In the genomic region with DNA sequence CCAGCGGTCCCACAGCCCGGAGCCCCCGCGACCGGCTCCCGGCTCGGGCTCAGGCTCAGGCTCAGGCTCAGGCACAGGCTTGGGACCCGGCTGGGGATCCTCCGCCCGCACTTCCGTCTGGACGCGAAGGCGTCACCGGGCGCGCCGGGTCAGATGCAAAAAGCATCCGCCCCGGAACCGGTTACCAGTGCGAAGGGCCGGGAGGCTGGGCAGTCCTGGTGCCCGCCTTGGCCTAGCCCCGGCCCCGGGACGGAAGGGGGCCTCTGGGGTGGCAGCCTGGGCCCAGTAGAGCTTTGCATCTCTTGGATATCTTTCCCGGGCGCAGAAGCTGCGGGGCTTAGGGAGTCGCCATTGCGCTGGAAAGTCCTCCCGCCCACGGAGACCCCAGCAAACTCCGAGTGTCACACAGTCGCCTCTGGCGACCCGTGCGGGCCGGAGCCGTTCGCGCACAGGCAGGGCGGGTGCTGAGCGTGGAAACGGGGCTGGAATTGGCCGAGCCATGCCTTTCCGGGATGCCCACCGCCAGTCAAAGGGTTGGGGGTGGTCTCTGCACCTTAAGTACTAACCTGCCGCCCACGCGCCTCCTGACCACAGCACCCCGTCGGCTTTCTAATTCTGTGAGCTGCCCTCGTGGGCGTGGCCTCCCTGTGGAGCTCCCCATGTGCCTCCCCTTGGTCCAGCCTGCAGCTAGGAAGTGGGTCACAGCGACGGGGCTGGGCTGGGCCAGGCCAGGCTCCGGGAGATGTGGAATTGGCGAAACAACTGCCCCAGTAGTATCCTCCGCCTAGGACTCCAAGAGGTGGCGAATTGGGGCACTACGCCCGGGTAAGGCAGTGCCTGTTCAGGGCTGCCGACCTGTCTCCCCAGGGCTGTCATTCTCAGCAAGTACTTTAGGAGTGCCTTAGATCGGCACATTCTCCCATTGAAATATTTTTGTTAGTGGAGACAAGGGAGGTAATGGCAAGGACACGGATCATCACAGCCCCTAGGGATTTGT, we compare ENCODE assay signal across 8 cellular contexts. TPM values are rescaled to one million over a fixed set of nuclear protein-coding genes. Genes with fewer than 3 reads are reported as not detected.
DNase-seq lines count a peak whose midpoint lies in the region; TF ChIP-seq lines count a peak whose summit lies in the region.

A gene (minus strand): TSS at position 119 of the 997 bp plus-strand sequence. CDS start 129 bp downstream, outside the sequence.

- intact Hi-C loops in tibial artery (cut with DNase I; ENCODE audit: low total_unique reads): loop anchor here (2.0 to 10.0 kb wide), 2 partner anchors 38 to 280 kb away; a partner anchor contains a TSS

- peak within 1 kb of the TSS; percentile 91 for H3K9ac ChIP-seq in adipocyte (ENCODE audit: low read length)
- peak within 1 kb of the TSS; percentile 61 for H3K9ac ChIP-seq in parathyroid adenoma

- no peaks in the 10 kb centered on the region for H3K36me3 ChIP-seq in adipocyte (ENCODE audit: control insufficient read depth, insufficient read depth, low read length, severe bottlenecking)
- no peaks in the 10 kb centered on the region for H3K36me3 ChIP-seq in cardiac muscle cell
- no peaks in the 10 kb centered on the region for H3K36me3 ChIP-seq in parathyroid adenoma (ENCODE audit: control insufficient read depth, insufficient read depth, low read length)
- H3K36me3 ChIP-seq in tibial artery: peaks cover 0 to 9% (median 0%) of the 10 kb centered on the region in 3 donors

- peak within 1 kb of the TSS; percentile 91 for H2AFZ ChIP-seq in parathyroid adenoma

- TF ChIP-seq CTCF in HFFc6 (IDR thresholded peaks at IDR 0.05): no peak
- no peak for TF ChIP-seq CTCF in cardiac muscle cell (IDR thresholded peaks at IDR 0.05; ENCODE audit: low read depth, low read length)
- no peak for TF ChIP-seq CTCF in parathyroid adenoma (IDR thresholded peaks at IDR 0.05)
- TF ChIP-seq CTCF in tibial artery (IDR thresholded peaks at IDR 0.05): no peak

- H3K4me3 ChIP-seq in adipocyte (ENCODE audit: low read length) (peak within 1 kb of the TSS; percentile 92), cardiac muscle cell (peak within 1 kb of the TSS; percentile 78), parathyroid adenoma (ENCODE audit: low read depth, low read length) (peak within 1 kb of the TSS; percentile 75), tibial artery (peak within 1 kb of the TSS; percentile 77 to 82)

- H3K36me3 Mint-ChIP-seq in HFFc6 (ENCODE audit: low read depth): 0 out of 2 replicates have a peak, but pooled peaks cover 6% of the 10 kb centered on the region

- no peaks in the 10 kb centered on the region for H3K9me3 ChIP-seq in adipocyte (ENCODE audit: control insufficient read depth, low read length)
- no peaks in the 10 kb centered on the region for H3K9me3 ChIP-seq in cardiac muscle cell (ENCODE audit: low read depth)
- H3K9me3 ChIP-seq in parathyroid adenoma (ENCODE audit: control insufficient read depth, low read length): no peaks in the 10 kb centered on the region
- H3K9me3 ChIP-seq in tibial artery: no peaks in the 10 kb centered on the region

- H3K27me3 Mint-ChIP-seq in HFFc6 (ENCODE audit: insufficient read depth): peaks cover 3% of the 10 kb centered on the region; the same call in 1 of the 2 replicates

- H3K27ac ChIP-seq in cardiac muscle cell (peak within 1 kb of the TSS; percentile 88), parathyroid adenoma (peak within 1 kb of the TSS; percentile 95), tibial artery (peak within 1 kb of the TSS; percentile 94 to 98)

- H3K27ac Mint-ChIP-seq in HFFc6: peak within 1 kb of the TSS; percentile 92

- H3K4me1 ChIP-seq in adipocyte (ENCODE audit: control insufficient read depth, insufficient read depth, low read length) (peaks cover 30% of the 10 kb centered on the region), cardiac muscle cell (ENCODE audit: low read depth) (peaks cover 6% of the 10 kb centered on the region), parathyroid adenoma (no peaks in the 10 kb centered on the region), tibial artery (peaks cover 0 to 40% (median 15%) of the 10 kb centered on the region in 4 donors)

- H3K4me1 Mint-ChIP-seq in HFFc6 (ENCODE audit: low read depth): peaks cover 36% of the 10 kb centered on the region

- H3K4me2 ChIP-seq in parathyroid adenoma (ENCODE audit: low read length): peak within 1 kb of the TSS; percentile 85

- peak; percentile 86 for TF ChIP-seq POLR2A in GM10847 (IDR thresholded peaks at IDR 0.05; ENCODE audit: extremely low read depth, insufficient read length)

- DNase-seq in HFFc6 (peak; percentile 82), NAMALWA (ENCODE audit: low spot score) (peak; percentile 86), T follicular helper cell (ENCODE audit: low read depth) (peak; percentile 44), adipocyte (ENCODE audit: low read depth) (peak; percentile 94), cardiac muscle cell (ENCODE audit: low read depth in 1 of 2, low spot score in 1 of 2) (peak; percentile 89 to 94), tibial artery (peak; percentile 94 to 95)

- H3K27me3 ChIP-seq in adipocyte (replicated peaks; ENCODE audit: control insufficient read depth, insufficient read depth, low read length): no peaks in the 10 kb centered on the region
- H3K27me3 ChIP-seq in cardiac muscle cell: no peaks in the 10 kb centered on the region
- no peaks in the 10 kb centered on the region for H3K27me3 ChIP-seq in parathyroid adenoma (ENCODE audit: control insufficient read depth, insufficient read depth, low read length)
- no peaks in the 10 kb centered on the region for H3K27me3 ChIP-seq in tibial artery

- peak within 1 kb of the TSS; percentile 99 for H3K4me3 Mint-ChIP-seq in HFFc6

- H3K9me3 Mint-ChIP-seq in HFFc6: no peaks in the 10 kb centered on the region

- peaks cover 4% of the 10 kb centered on the region for H3K79me2 ChIP-seq in parathyroid adenoma

RNA-seq across cellular contexts. Expression of the gene that starts here (rescaled TPM):
- total RNA-seq in HFFc6 (2021; fragmentation: NEBNext Ultra II Directional; extraction: Animal tissue kit (Norgen Biotek cat#: 25700)): 10 to 100 TPM; 50.0 to 66.0 (median 59.7) TPM
- total RNA-seq in cardiac muscle cell: 15.4 and 20.9 TPM in 2 replicates
- polyA plus RNA-seq in cardiac muscle cell: 36.2 and 39.4 TPM in 2 replicates

Comparison
In these comparisons a context has a peak if more than half of its experiments do, and no peak if none do; other contexts are left out.
1. Peak in every context shown above with its lines: DNase-seq, H3K4me3 ChIP-seq and H3K27ac ChIP-seq.
2. DNase-seq: peak in every context shown above with its lines; median percentile 94 in tibial artery; 94 in adipocyte; 92 in cardiac muscle cell; 86 in NAMALWA; 82 in HFFc6; 44 in T follicular helper cell.